3 cellular contexts compared by ENCODE assay signal in the genomic region with DNA sequence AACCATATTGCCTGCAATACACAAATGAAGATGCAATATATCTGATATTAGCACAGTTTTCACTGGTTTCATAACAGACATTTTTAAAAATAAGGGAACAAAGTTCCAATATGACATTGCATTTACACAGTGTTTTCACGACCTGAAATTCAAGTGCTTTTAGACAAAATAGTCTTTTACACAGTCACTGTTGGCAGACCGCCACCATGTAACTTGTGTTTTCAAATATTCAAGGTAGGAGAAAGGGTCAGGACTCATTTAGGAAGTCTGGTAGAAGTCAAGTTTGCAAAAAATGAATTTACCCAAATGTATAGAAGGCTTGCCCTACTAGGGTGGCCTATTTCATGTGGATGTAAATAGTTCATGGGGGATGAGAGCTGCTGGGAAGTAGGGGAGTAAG.
"Had no signal": no experiment of that assay in that cellular context is flagged by ENCODE, and none has a peak within 500 bp of the region (broad histone marks: within the 10 kb centered on the region; RNA-seq: fewer than 3 reads in every experiment).

No MANE protein-coding gene starts in this region.

- DNase-seq: GDM1, GF-D8 had no signal

- H3K4me3 ChIP-seq: GM12878 had no signal

- ATAC-seq: GM12878 had no signal
